Comparison of ENCODE assay signal across 18 cellular contexts in the genomic region with DNA sequence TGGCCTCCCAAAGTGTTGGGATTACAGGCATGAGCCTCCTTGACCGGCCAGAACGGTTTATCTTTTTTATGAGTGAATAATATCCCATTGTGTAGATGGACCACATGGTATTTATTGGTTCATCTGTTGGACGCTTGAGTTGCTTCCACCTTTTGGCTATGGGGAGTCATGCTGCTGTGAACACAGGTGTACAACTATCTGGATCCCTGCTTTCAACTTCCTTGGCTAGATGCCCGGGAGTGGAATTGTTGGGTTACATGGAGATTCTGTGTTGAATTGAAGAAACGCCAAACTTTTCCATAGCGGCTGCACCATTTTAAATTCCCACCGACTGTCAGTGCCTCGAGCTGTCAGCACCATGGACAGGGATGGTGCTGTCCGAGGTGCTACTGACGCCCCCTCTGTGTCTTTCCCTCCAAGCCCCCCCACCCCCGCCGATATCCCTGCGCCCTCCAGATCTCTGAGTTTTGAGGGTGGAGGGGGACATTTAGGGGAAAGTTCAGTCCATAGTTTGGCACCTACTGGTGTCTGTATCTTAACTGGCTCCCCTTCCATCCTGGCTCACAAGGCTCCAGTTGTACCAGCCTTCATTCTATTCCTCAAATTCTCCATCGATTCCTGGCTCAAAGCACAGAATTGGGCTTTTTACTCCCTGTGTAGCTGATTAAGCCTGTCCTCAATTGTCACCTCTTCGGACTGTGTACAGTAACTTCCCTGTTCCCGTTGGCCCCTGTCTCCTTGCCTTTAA. TPM values are rescaled to one million over a fixed set of nuclear protein-coding genes. Genes with fewer than 3 reads are reported as not detected.
DNase-seq lines count a peak whose midpoint lies in the region; ATAC-seq and TF ChIP-seq lines count a peak whose summit lies in the region.
"Had no signal": no experiment of that assay in that cellular context is flagged by ENCODE, and none has a peak within 500 bp of the region (broad histone marks: within the 10 kb centered on the region; RNA-seq: fewer than 3 reads in every experiment).

No MANE protein-coding gene starts in this region.

- CTCF ChIA-PET in MCF 10A (lab: Yijun Ruan, JAX) = interaction anchor here (0.5 to 0.7 kb wide), 4 partner anchors 94 to 1263 kb away, joined by 3 to 5 read pairs (median 3); a partner anchor contains a TSS
- CTCF ChIA-PET in mammary epithelial cell (lab: Charles Lee; ENCODE audit: low non-redundant PET) = no interaction called here
- CTCF ChIA-PET in PC-3 (lab: Charles Lee) = interaction anchor here (0.6 kb wide), 2 partner anchors 47 to 67 kb away, joined by 3 to 4 read pairs; a partner anchor contains a TSS

- H3K4me1 Mint-ChIP-seq in MCF 10A (ENCODE audit: insufficient read depth, unreplicated experiment) (no peaks in the 10 kb centered on the region), endothelial cell (ENCODE audit: unreplicated experiment) (no peaks in the 10 kb centered on the region)
- H3K4me1 Mint-ChIP-seq in stimulated activated naive B cell treated with anti-CD40 and anti-IgM and Interleukin-4, amounts not matched to agents 10 μg/mL and 1 μg/mL and 100 μg/mL, for 72 hours = peaks cover 0 to 3% of the 10 kb centered on the region in 2 donors
- no peaks in the 10 kb centered on the region for H3K4me1 Mint-ChIP-seq in activated T-cell treated with anti-CD3 and anti-CD28 coated beads, Interleukin-2, amount 50 U/mL, for 72 hours (ENCODE audit: low read depth)
- H3K4me1 Mint-ChIP-seq: memory B cell had no signal

- in situ Hi-C loops in mammary epithelial cell (cut with MboI; ENCODE audit: low sequenced_read_pairs in 2 of 2) = loop anchor here (10.0 kb wide), 2 partner anchors 122 to 242 kb away; a partner anchor contains a TSS

- H3K27ac Mint-ChIP-seq in MCF 10A (ENCODE audit: low read depth, unreplicated experiment) (no peak overlapping the region), endothelial cell (ENCODE audit: unreplicated experiment) (no peak overlapping the region)
- peak overlapping the region; percentile 75 for H3K27ac Mint-ChIP-seq in stimulated activated naive B cell treated with anti-CD40 and anti-IgM and Interleukin-4, amounts not matched to agents 10 μg/mL and 1 μg/mL and 100 μg/mL, for 72 hours
- H3K27ac Mint-ChIP-seq in activated T-cell treated with anti-CD3 and anti-CD28 coated beads, Interleukin-2, amount 50 U/mL, for 72 hours = no peak overlapping the region
- H3K27ac Mint-ChIP-seq: memory B cell had no signal

- no peaks in the 10 kb centered on the region for H3K9me2 ChIP-seq in PC-3 (replicated peaks; ENCODE audit: low read length)

- peaks cover 8% of the 10 kb centered on the region for H3K36me3 ChIP-seq in mammary epithelial cell (ENCODE audit: insufficient read depth, low read length)
- H3K36me3 ChIP-seq in PC-3 (ENCODE audit: low read depth, low read length) = peaks cover 18% of the 10 kb centered on the region

- no peaks in the 10 kb centered on the region for H3K27me3 ChIP-seq in mammary epithelial cell (ENCODE audit: insufficient read depth, low read length)
- no peaks in the 10 kb centered on the region for H3K27me3 ChIP-seq in PC-3 (ENCODE audit: low read length)
- H3K27me3 ChIP-seq: ascending aorta, gastroesophageal sphincter had no signal

- 46% methylated on average over 8 of the region's 16 CpGs for WGBS in mammary epithelial cell (ENCODE audit: low coverage, missing lambda C conversion rate)

- H3K79me2 ChIP-seq in mammary epithelial cell (ENCODE audit: insufficient read depth, low read length) (no peaks in the 10 kb centered on the region), PC-3 (ENCODE audit: low read length) (no peaks in the 10 kb centered on the region)

- no peaks in the 10 kb centered on the region for H3F3A ChIP-seq in PC-3 (ENCODE audit: low read length, unreplicated experiment)

- H3K27me3 Mint-ChIP-seq in MCF 10A (ENCODE audit: insufficient read depth, unreplicated experiment) (no peaks in the 10 kb centered on the region), endothelial cell (ENCODE audit: unreplicated experiment) (peaks cover 3% of the 10 kb centered on the region)
- H3K27me3 Mint-ChIP-seq in stimulated activated naive B cell treated with anti-CD40 and anti-IgM and Interleukin-4, amounts not matched to agents 10 μg/mL and 1 μg/mL and 100 μg/mL, for 72 hours = no peaks in the 10 kb centered on the region
- H3K27me3 Mint-ChIP-seq in activated T-cell treated with anti-CD3 and anti-CD28 coated beads, Interleukin-2, amount 50 U/mL, for 72 hours (ENCODE audit: low read depth) = no peaks in the 10 kb centered on the region
- H3K27me3 Mint-ChIP-seq: memory B cell had no signal

- no peak overlapping the region for H2AFZ ChIP-seq in mammary epithelial cell (ENCODE audit: low read depth, low read length)
- H2AFZ ChIP-seq in PC-3 (ENCODE audit: low read length) = no peak overlapping the region

- H3K9me3 ChIP-seq in mammary epithelial cell (replicated peaks; ENCODE audit: insufficient read depth, low read length) = peaks cover 2% of the 10 kb centered on the region
- no peaks in the 10 kb centered on the region for H3K9me3 ChIP-seq in PC-3 (ENCODE audit: low read length)
- H3K9me3 ChIP-seq: ascending aorta, gastroesophageal sphincter, MG63 had no signal

- H4K20me1 ChIP-seq in mammary epithelial cell (ENCODE audit: insufficient read depth, low read length) = no peaks in the 10 kb centered on the region
- H4K20me1 ChIP-seq in PC-3 (ENCODE audit: low read length) = no peaks in the 10 kb centered on the region

- BruUV-seq in MCF 10A (replicated peaks; lab: Mats Ljungman, UMichigan) (no TSS peak), mammary epithelial cell (replicated peaks; lab: Mats Ljungman, UMichigan) (no TSS peak), PC-3 (replicated peaks; lab: Mats Ljungman, UMichigan) (no TSS peak)

- no peaks in the 10 kb centered on the region for H3K4me1 ChIP-seq in mammary epithelial cell (ENCODE audit: insufficient read depth, low read length)
- no peaks in the 10 kb centered on the region for H3K4me1 ChIP-seq in PC-3 (ENCODE audit: insufficient read depth, low read length)
- H3K4me1 ChIP-seq: ascending aorta, gastroesophageal sphincter had no signal

- H3K4me3 ChIP-seq in mammary epithelial cell (replicated peaks in 1 of 3; ENCODE audit: insufficient read depth in 1 of 3, low read depth in 2 of 3, low read length in 3 of 3) (no peak overlapping the region), PC-3 (ENCODE audit: low read length) (no peak overlapping the region)
- H3K4me3 ChIP-seq: ascending aorta, gastroesophageal sphincter, MG63 had no signal

- H3K27ac ChIP-seq in mammary epithelial cell (ENCODE audit: insufficient read depth, low read depth, low read length) = no peak overlapping the region
- no peak overlapping the region for H3K27ac ChIP-seq in PC-3 (ENCODE audit: low read length)
- H3K27ac ChIP-seq: ascending aorta, gastroesophageal sphincter had no signal

- TF ChIP-seq CTCF in MCF 10A (IDR thresholded peaks at IDR 0.05; ENCODE audit: unreplicated experiment) = no peak
- no peak for TF ChIP-seq CTCF in mammary epithelial cell (conservative IDR thresholded peaks at IDR 0.05 in 1 of 2, IDR thresholded peaks at IDR 0.05 in 1 of 2; ENCODE audit: extremely low read depth in 1 of 2, insufficient read depth in 1 of 2, low read depth in 1 of 2, low read length in 2 of 2)
- no peak for TF ChIP-seq CTCF in PC-3 (conservative IDR thresholded peaks at IDR 0.05; ENCODE audit: low read depth, low read length)
- no peak for TF ChIP-seq CTCF in endothelial cell (IDR thresholded peaks at IDR 0.05; ENCODE audit: unreplicated experiment)

- H3K4me2 ChIP-seq in mammary epithelial cell (ENCODE audit: insufficient read depth, low read depth, low read length) = no peak overlapping the region
- no peak overlapping the region for H3K4me2 ChIP-seq in PC-3 (ENCODE audit: low read length)

- no peak overlapping the region for H3K4me3 Mint-ChIP-seq in MCF 10A (ENCODE audit: unreplicated experiment)
- H3K4me3 Mint-ChIP-seq in endothelial cell (ENCODE audit: unreplicated experiment) = peak overlapping the region; percentile 15
- no peak overlapping the region for H3K4me3 Mint-ChIP-seq in stimulated activated naive B cell treated with anti-CD40 and anti-IgM and Interleukin-4, amounts not matched to agents 10 μg/mL and 1 μg/mL and 100 μg/mL, for 72 hours
- no peak overlapping the region for H3K4me3 Mint-ChIP-seq in activated T-cell treated with anti-CD3 and anti-CD28 coated beads, Interleukin-2, amount 50 U/mL, for 72 hours
- H3K4me3 Mint-ChIP-seq: memory B cell had no signal

- H3K9ac ChIP-seq in mammary epithelial cell (ENCODE audit: insufficient read depth, low read length) = no peak overlapping the region
- H3K9ac ChIP-seq in PC-3 (ENCODE audit: low read length) = no peak overlapping the region

- ATAC-seq in PC-3 (no peak), HG02938 (IDR thresholded peaks at IDR 0.05; ENCODE audit: unreplicated experiment) (no peak)
- ATAC-seq in stimulated activated naive B cell treated with anti-CD40 and anti-IgM and Interleukin-4, amounts not matched to agents 10 μg/mL and 1 μg/mL and 100 μg/mL, for 72 hours (replicated peaks) = no peak
- no peak for ATAC-seq in activated T-cell treated with anti-CD3 and anti-CD28 coated beads, Interleukin-2, amount 50 U/mL, for 72 hours (replicated peaks in 1 of 2)
- ATAC-seq: gastroesophageal sphincter had no signal

- intact Hi-C loops in MCF 10A (cut with micrococcal nuclease) (no loop called here), mammary epithelial cell (cut with micrococcal nuclease) (loop anchor here (10.0 kb wide), 2 partner anchors 72 to 208 kb away; a partner anchor contains a TSS), PC-3 (cut with micrococcal nuclease) (no loop called here)

- POLR2A ChIA-PET in MCF 10A (lab: Yijun Ruan, JAX) (no interaction called here), PC-3 (lab: Charles Lee; ENCODE audit: unreplicated experiment) (no interaction called here)

- dilution Hi-C loops in mammary epithelial cell (cut with HindIII; ENCODE audit: low sequenced_read_pairs) = no loop called here

- H3K9me3 Mint-ChIP-seq in MCF 10A (ENCODE audit: unreplicated experiment) = no peaks in the 10 kb centered on the region
- H3K9me3 Mint-ChIP-seq in endothelial cell (ENCODE audit: unreplicated experiment) = no peaks in the 10 kb centered on the region
- H3K9me3 Mint-ChIP-seq in stimulated activated naive B cell treated with anti-CD40 and anti-IgM and Interleukin-4, amounts not matched to agents 10 μg/mL and 1 μg/mL and 100 μg/mL, for 72 hours = peaks cover 0 to 3% of the 10 kb centered on the region in 2 donors
- H3K9me3 Mint-ChIP-seq in activated T-cell treated with anti-CD3 and anti-CD28 coated beads, Interleukin-2, amount 50 U/mL, for 72 hours = no peaks in the 10 kb centered on the region

- H3K36me3 Mint-ChIP-seq in MCF 10A (ENCODE audit: insufficient read depth, unreplicated experiment) (peaks cover 17% of the 10 kb centered on the region), endothelial cell (ENCODE audit: low read depth, unreplicated experiment) (peaks cover 18% of the 10 kb centered on the region)
- peaks cover 36 to 37% of the 10 kb centered on the region in 2 donors for H3K36me3 Mint-ChIP-seq in stimulated activated naive B cell treated with anti-CD40 and anti-IgM and Interleukin-4, amounts not matched to agents 10 μg/mL and 1 μg/mL and 100 μg/mL, for 72 hours
- peaks cover 5 to 6% of the 10 kb centered on the region in 2 donors for H3K36me3 Mint-ChIP-seq in activated T-cell treated with anti-CD3 and anti-CD28 coated beads, Interleukin-2, amount 50 U/mL, for 72 hours (ENCODE audit: insufficient read depth in 2 of 2)

- DNase-seq in MCF 10A (ENCODE audit: unreplicated experiment) (peak; percentile 54), mammary epithelial cell (no peak), PC-3 (peak; percentile 58), endothelial cell (ENCODE audit: low spot score) (no peak), NCI-H748 (lab: John Stamatoyannopoulos, UW; ENCODE audit: unreplicated experiment) (no peak)
- DNase-seq in stimulated activated naive B cell treated with anti-CD40 and anti-IgM and Interleukin-4, amounts not matched to agents 10 μg/mL and 1 μg/mL and 100 μg/mL, for 72 hours = no peak
- no peak for DNase-seq in activated T-cell treated with anti-CD3 and anti-CD28 coated beads, Interleukin-2, amount 50 U/mL, for 72 hours
- DNase-seq: activated gamma-delta T cell, MG63, NCI-H2081 treated with DMSO at 0.1 percent for 48 hours, NCI-H526 treated with DMSO at 0.1 percent for 48 hours, retina had no signal

RNA-seq across cellular contexts. Expression of a gene that starts 27.3 kb away (rescaled TPM):
- total RNA-seq in MCF 10A (2022) (75.8 and 96.1 TPM in 2 replicates), mammary epithelial cell (100 to 1,000 TPM; 100 to 118 TPM), PC-3 (2014; rRNA removed) (217 and 291 TPM in 2 replicates), endothelial cell (ENCODE audit: unreplicated experiment) (129 TPM)
- 48.1 TPM for polyA plus RNA-seq in mammary epithelial cell
- 150 TPM for polyA minus RNA-seq in mammary epithelial cell
- 100 to 1,000 TPM; 102 to 144 TPM for total RNA-seq in activated T-cell treated with anti-CD3 and anti-CD28 coated beads, Interleukin-2, amount 50 U/mL, for 72 hours

RNA-seq across cellular contexts. Expression of a gene that starts 32.8 kb away (rescaled TPM):
- total RNA-seq in MCF 10A (2022) (6.7 and 9.1 TPM in 2 replicates), mammary epithelial cell (1 to 10 TPM; 3.8 to 10.0 TPM), PC-3 (2014; rRNA removed) (16.6 and 25.4 TPM in 2 replicates), endothelial cell (ENCODE audit: unreplicated experiment) (9.3 TPM)
- polyA plus RNA-seq in mammary epithelial cell = 5.4 TPM
- polyA minus RNA-seq in mammary epithelial cell = 0.52 TPM
- 1 to 10 TPM; 1.7 to 2.0 TPM for total RNA-seq in activated T-cell treated with anti-CD3 and anti-CD28 coated beads, Interleukin-2, amount 50 U/mL, for 72 hours
- total RNA-seq: ascending aorta, HT1080 had no signal
- polyA plus RNA-seq: AG04450 had no signal

RNA-seq across cellular contexts. Expression of a gene that starts 40.4 kb away (rescaled TPM):
- total RNA-seq in MCF 10A (2022) (10.8 and 13.9 TPM in 2 replicates), mammary epithelial cell (10 to 100 TPM; 10.2 to 15.7 TPM), PC-3 (2014; rRNA removed) (10.2 and 22.9 TPM in 2 replicates), endothelial cell (ENCODE audit: unreplicated experiment) (24.2 TPM)
- polyA plus RNA-seq in mammary epithelial cell = 19.6 TPM
- polyA minus RNA-seq in mammary epithelial cell = 22.2 TPM
- total RNA-seq in activated T-cell treated with anti-CD3 and anti-CD28 coated beads, Interleukin-2, amount 50 U/mL, for 72 hours = 10 to 100 TPM in 1 of 2 donors, 1 to 10 TPM in 1; 9.5 to 11.8 TPM

RNA-seq across cellular contexts. Expression of a gene that starts 46.9 kb away (rescaled TPM):
- 16.9 and 17.7 TPM in 2 replicates for total RNA-seq in MCF 10A (2022)
- 10 to 100 TPM; 21.7 to 22.0 TPM for total RNA-seq in mammary epithelial cell
- polyA plus RNA-seq in mammary epithelial cell = 16.6 TPM
- polyA minus RNA-seq in mammary epithelial cell = 55.9 TPM
- total RNA-seq in PC-3 (2014; rRNA removed) = 41.6 and 53.4 TPM in 2 replicates
- total RNA-seq in endothelial cell (ENCODE audit: unreplicated experiment) = 87.4 TPM
- total RNA-seq in activated T-cell treated with anti-CD3 and anti-CD28 coated beads, Interleukin-2, amount 50 U/mL, for 72 hours = 10 to 100 TPM; 13.6 to 14.1 TPM

Comparison
In these comparisons a context has a peak if more than half of its experiments do, and no peak if none do; other contexts are left out.
1. DNase-seq: peak in MCF 10A (single experiment) and PC-3 (single experiment); none in mammary epithelial cell (single experiment), endothelial cell (single experiment), stimulated activated naive B cell treated with anti-CD40 and anti-IgM and Interleukin-4, amounts not matched to agents 10 μg/mL and 1 μg/mL and 100 μg/mL, for 72 hours (single experiment), NCI-H748 (single experiment) and activated T-cell treated with anti-CD3 and anti-CD28 coated beads, Interleukin-2, amount 50 U/mL, for 72 hours (0 of 2).